Comparison of ENCODE assay signal across 11 cellular contexts in the genomic region with DNA sequence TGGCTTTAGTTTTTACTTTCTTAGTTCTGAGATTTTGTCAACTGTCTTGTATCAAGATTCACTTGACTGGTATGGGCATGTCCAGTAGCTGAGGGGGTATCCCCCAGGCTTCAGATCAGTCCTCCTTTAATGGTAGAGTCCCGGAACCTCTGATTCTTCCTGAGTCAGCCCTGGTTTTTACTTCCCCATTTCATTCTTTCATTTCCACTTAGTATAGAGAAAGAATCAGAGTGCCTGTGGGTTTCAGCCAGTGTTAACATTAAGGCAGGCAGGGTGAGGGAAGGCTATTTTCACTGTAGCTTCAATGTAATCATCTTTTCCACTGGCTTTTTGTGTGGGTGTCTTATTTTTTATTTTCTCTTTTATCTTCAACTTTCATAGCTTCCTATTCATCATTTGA. TPM values are rescaled to one million over a fixed set of nuclear protein-coding genes. Genes with fewer than 3 reads are reported as not detected.
DNase-seq lines count a peak whose midpoint lies in the region; ATAC-seq and TF ChIP-seq lines count a peak whose summit lies in the region.
"Had no signal": no experiment of that assay in that cellular context is flagged by ENCODE, and none has a peak within 500 bp of the region (broad histone marks: within the 10 kb centered on the region; RNA-seq: fewer than 3 reads in every experiment).

No MANE protein-coding gene starts in this region.

- peaks cover 11% of the 10 kb centered on the region for H3K36me3 Mint-ChIP-seq in activated CD4-positive, alpha-beta T cell treated with anti-CD3 and anti-CD28 coated beads for 36 hours (ENCODE audit: low read depth)
- H3K36me3 Mint-ChIP-seq in memory B cell (peaks cover 2% of the 10 kb centered on the region), osteocyte (ENCODE audit: unreplicated experiment) (peaks cover 6% of the 10 kb centered on the region)

- peak; percentile 26 for DNase-seq in activated CD4-positive, alpha-beta T cell treated with anti-CD3 and anti-CD28 coated beads for 36 hours
- no peak for DNase-seq in activated CD4-positive, alpha-beta T cell treated with anti-CD3 and anti-CD28 coated beads for 4 hours
- DNase-seq in KBM-7 (peak; percentile 78), memory B cell (ENCODE audit: low spot score in 2 of 2) (peak; percentile 27 to 59), osteocyte (ENCODE audit: extremely low spot score, unreplicated experiment) (no peak), RWPE1 (ENCODE audit: low spot score) (no peak), NCI-H1417 treated with DMSO at 0.1 percent for 48 hours (lab: John Stamatoyannopoulos, UW) (no peak)
- DNase-seq: 8988T had no signal

- peak overlapping the region; percentile 56 for H3K27ac Mint-ChIP-seq in activated CD4-positive, alpha-beta T cell treated with anti-CD3 and anti-CD28 coated beads for 36 hours
- H3K27ac Mint-ChIP-seq in memory B cell (peak overlapping the region; percentile 56), osteocyte (ENCODE audit: unreplicated experiment) (no peak overlapping the region)

- no peak overlapping the region for H3K27ac ChIP-seq in RWPE1
- H3K27ac ChIP-seq: epithelial cell of prostate, parathyroid adenoma had no signal

- CTCF ChIA-PET in activated CD4-positive, alpha-beta T cell treated with anti-CD3 and anti-CD28 coated beads for 36 hours (lab: Charles Lee) = interaction anchor here (1.8 kb wide), 1 partner anchor 9 kb away, joined by 12 read pairs; no protein-coding TSS in a partner anchor
- CTCF ChIA-PET in RWPE1 (lab: Yijun Ruan, JAX) = interaction anchor here (1.1 to 1.5 kb wide), 2 partner anchors 8 to 44 kb away, joined by 4 to 7 read pairs; no protein-coding TSS in a partner anchor

- peaks cover 20% of the 10 kb centered on the region for H3K27me3 Mint-ChIP-seq in activated CD4-positive, alpha-beta T cell treated with anti-CD3 and anti-CD28 coated beads for 36 hours
- H3K27me3 Mint-ChIP-seq in memory B cell (no peaks in the 10 kb centered on the region), osteocyte (ENCODE audit: unreplicated experiment) (peaks cover 25% of the 10 kb centered on the region)

- POLR2A ChIA-PET in activated CD4-positive, alpha-beta T cell treated with anti-CD3 and anti-CD28 coated beads for 36 hours (lab: Charles Lee) = no interaction called here
- POLR2A ChIA-PET in RWPE1 (lab: Yijun Ruan, JAX; ENCODE audit: low non-redundant PET) = no interaction called here

- H3K4me1 Mint-ChIP-seq in activated CD4-positive, alpha-beta T cell treated with anti-CD3 and anti-CD28 coated beads for 36 hours = peaks cover 26% of the 10 kb centered on the region
- H3K4me1 Mint-ChIP-seq in memory B cell (peaks cover 25% of the 10 kb centered on the region), osteocyte (ENCODE audit: unreplicated experiment) (peaks cover 2% of the 10 kb centered on the region)

- H3K4me3 Mint-ChIP-seq in activated CD4-positive, alpha-beta T cell treated with anti-CD3 and anti-CD28 coated beads for 36 hours = no peak overlapping the region
- peak overlapping the region; percentile 8 for H3K4me3 Mint-ChIP-seq in memory B cell
- H3K4me3 Mint-ChIP-seq in osteocyte (ENCODE audit: unreplicated experiment) = no peak overlapping the region

- in situ Hi-C loops in KBM-7 (cut with MboI; ENCODE audit: low pct_unique_long_range_greater_than_20kb, low sequenced_read_pairs) = no loop called here

- no peaks in the 10 kb centered on the region for H3K9me3 Mint-ChIP-seq in activated CD4-positive, alpha-beta T cell treated with anti-CD3 and anti-CD28 coated beads for 36 hours (ENCODE audit: low read depth)
- H3K9me3 Mint-ChIP-seq in memory B cell (peaks cover 3% of the 10 kb centered on the region), osteocyte (ENCODE audit: unreplicated experiment) (no peaks in the 10 kb centered on the region)

- intact Hi-C loops in activated CD4-positive, alpha-beta T cell treated with anti-CD3 and anti-CD28 coated beads for 36 hours (cut with DNase I, micrococcal nuclease) = loop anchor here in 1 of 2 experiments (10.0 kb wide), 1 partner anchor 612 kb away; no protein-coding TSS in a partner anchor

- peak; percentile 91 for ATAC-seq in activated CD4-positive, alpha-beta T cell treated with anti-CD3 and anti-CD28 coated beads for 36 hours
- ATAC-seq in GM21786 (IDR thresholded peaks at IDR 0.05; ENCODE audit: unreplicated experiment) (peak; percentile 99), memory B cell (ENCODE audit: low read depth) (peak; percentile 97)

- TF ChIP-seq CTCF in osteocyte (IDR thresholded peaks at IDR 0.05) (no peak), RWPE1 (conservative IDR thresholded peaks at IDR 0.05; ENCODE audit: low read depth) (no peak)

RNA-seq across cellular contexts. Expression of gene COMMD10, which starts 8.3 kb away (rescaled TPM):
- total RNA-seq in activated CD4-positive, alpha-beta T cell treated with anti-CD3 and anti-CD28 coated beads for 36 hours = 10 to 100 TPM; 19.7 to 23.0 TPM
- total RNA-seq in osteocyte = 21.2 and 26.3 TPM in 2 replicates

RNA-seq across cellular contexts. Expression of gene ARL14EPL, which starts 44.2 kb away (rescaled TPM):
- total RNA-seq in activated CD4-positive, alpha-beta T cell treated with anti-CD3 and anti-CD28 coated beads for 36 hours = not detected
- not detected in 2 replicates for total RNA-seq in osteocyte

Comparison
In these comparisons a context has a peak if more than half of its experiments do, and no peak if none do; other contexts are left out.
1. DNase-seq: peak in activated CD4-positive, alpha-beta T cell treated with anti-CD3 and anti-CD28 coated beads for 36 hours (single experiment), KBM-7 (single experiment) and memory B cell (2 of 2); none in activated CD4-positive, alpha-beta T cell treated with anti-CD3 and anti-CD28 coated beads for 4 hours (0 of 2), osteocyte (single experiment), RWPE1 (single experiment) and NCI-H1417 treated with DMSO at 0.1 percent for 48 hours (single experiment).
2. Peak in every context shown above with its lines, with median percentiles within 50 percentile points of each other: ATAC-seq.